ENCODE assay signal across 20 cellular contexts in the genomic region with DNA sequence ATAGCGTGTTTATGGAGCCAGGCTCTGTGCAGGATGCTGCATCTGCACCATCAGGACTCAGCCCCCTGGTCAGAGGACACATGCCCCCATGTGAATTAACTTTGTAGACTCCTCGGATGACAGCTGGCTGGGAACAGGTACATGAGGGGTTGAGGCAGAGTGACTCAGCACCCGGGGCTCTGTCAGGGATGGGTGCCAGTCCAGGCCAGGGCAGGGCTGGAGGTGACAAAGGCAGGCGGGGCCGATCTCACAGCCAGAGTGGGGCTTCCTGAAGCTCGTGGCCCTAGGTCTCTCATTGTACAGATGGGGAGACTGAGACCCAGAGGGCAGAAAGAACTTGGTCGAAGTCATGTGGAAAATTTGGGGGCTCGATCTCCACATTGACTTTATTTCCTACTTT. TPM values are rescaled to one million over a fixed set of nuclear protein-coding genes. Genes with fewer than 3 reads are reported as not detected.
DNase-seq lines count a peak whose midpoint lies in the region; ATAC-seq, FAIRE-seq and TF ChIP-seq lines count a peak whose summit lies in the region.
"Had no signal": no experiment of that assay in that cellular context is flagged by ENCODE, and none has a peak within 500 bp of the region (broad histone marks: within the 10 kb centered on the region; RNA-seq: fewer than 3 reads in every experiment).

No MANE protein-coding gene starts in this region.

- H3K4me3 ChIP-seq in right cardiac atrium (ENCODE audit: low read length): no peak overlapping the region
- H3K4me3 ChIP-seq in left ventricle myocardium inferior: no peak overlapping the region
- H3K4me3 ChIP-seq: GM23248 had no signal

- no peak overlapping the region for H3K27ac ChIP-seq in right cardiac atrium (ENCODE audit: low read length)
- H3K27ac ChIP-seq in left ventricle myocardium inferior (replicated peaks): no peak overlapping the region
- H3K27ac ChIP-seq: GM23248 had no signal

- no peaks in the 10 kb centered on the region for H3K36me3 ChIP-seq in left ventricle myocardium inferior

- H3K27me3 ChIP-seq in right cardiac atrium (ENCODE audit: control insufficient read depth, insufficient read depth) (no peaks in the 10 kb centered on the region), left ventricle myocardium inferior (ENCODE audit: low read depth) (peaks cover 7% of the 10 kb centered on the region)

- intact Hi-C loops in right cardiac atrium (cut with DNase I) (loop anchor here in 3 of 4 donors (10.0 kb wide), 2 partner anchors 141 to 361 kb away; no protein-coding TSS in a partner anchor), left ventricle myocardium inferior (cut with micrococcal nuclease) (loop anchor here (10.0 kb wide), 2 partner anchors 281 to 361 kb away; no protein-coding TSS in a partner anchor)

- WGBS in right cardiac atrium: 78% methylated on average over 8 of the region's 8 CpGs

- H3K4me1 ChIP-seq in right cardiac atrium (ENCODE audit: control insufficient read depth, insufficient read depth, low read length) (peaks cover 4% of the 10 kb centered on the region), left ventricle myocardium inferior (peaks cover 7% of the 10 kb centered on the region)

- no peak for TF ChIP-seq CTCF in left ventricle myocardium inferior (IDR thresholded peaks at IDR 0.05; ENCODE audit: borderline replicate concordance)

- no peak for ATAC-seq in right cardiac atrium

- peak in 2 of 3 donors; percentile 26 to 28 for DNase-seq in right cardiac atrium
- DNase-seq in left ventricle myocardium inferior: no peak
- peak; percentile 43 for DNase-seq in LoVo (ENCODE audit: low spot score)
- peak; percentile 30 for DNase-seq in SW480 (ENCODE audit: low spot score)
- no peak for DNase-seq in urothelium cell line (ENCODE audit: low spot score)
- DNase-seq in GM03348 (ENCODE audit: low spot score): no peak
- DNase-seq in activated CD4-positive, alpha-beta T cell treated with anti-CD3 and anti-CD28 coated beads for 48 hours: no peak
- DNase-seq: C1 segment of cervical spinal cord; Calu3; CD4-positive, alpha-beta memory T cell; COR-L47; DMS53; DMS79 treated with DMSO at 0.1 percent for 48 hours; GF-D8; GM23248; H7; HFFc6 had no signal

- FAIRE-seq in urothelium cell line (lab: Jason Lieb, UNC): peak; percentile 9
- FAIRE-seq: GM12892, GM19239, H1 had no signal

- H3K9me3 ChIP-seq in right cardiac atrium (ENCODE audit: control insufficient read depth, low read length): no peaks in the 10 kb centered on the region
- H3K9me3 ChIP-seq in left ventricle myocardium inferior (replicated peaks): no peaks in the 10 kb centered on the region

RNA-seq across cellular contexts. Expression of a gene that starts 35.3 kb away (rescaled TPM):
- 100 to 1,000 TPM; 102 to 141 (median 134) TPM for total RNA-seq in right cardiac atrium
- 216 TPM for polyA plus RNA-seq in right cardiac atrium
- total RNA-seq in left ventricle myocardium inferior: 123 TPM

Comparison
In these comparisons a context has a peak if more than half of its experiments do, and no peak if none do; other contexts are left out.
1. DNase-seq: peak in right cardiac atrium (2 of 3), LoVo (single experiment) and SW480 (single experiment); none in left ventricle myocardium inferior (single experiment), urothelium cell line (single experiment), GM03348 (single experiment) and activated CD4-positive, alpha-beta T cell treated with anti-CD3 and anti-CD28 coated beads for 48 hours (single experiment).